Comparison of ENCODE assay signal across 1 cellular context in the genomic region with DNA sequence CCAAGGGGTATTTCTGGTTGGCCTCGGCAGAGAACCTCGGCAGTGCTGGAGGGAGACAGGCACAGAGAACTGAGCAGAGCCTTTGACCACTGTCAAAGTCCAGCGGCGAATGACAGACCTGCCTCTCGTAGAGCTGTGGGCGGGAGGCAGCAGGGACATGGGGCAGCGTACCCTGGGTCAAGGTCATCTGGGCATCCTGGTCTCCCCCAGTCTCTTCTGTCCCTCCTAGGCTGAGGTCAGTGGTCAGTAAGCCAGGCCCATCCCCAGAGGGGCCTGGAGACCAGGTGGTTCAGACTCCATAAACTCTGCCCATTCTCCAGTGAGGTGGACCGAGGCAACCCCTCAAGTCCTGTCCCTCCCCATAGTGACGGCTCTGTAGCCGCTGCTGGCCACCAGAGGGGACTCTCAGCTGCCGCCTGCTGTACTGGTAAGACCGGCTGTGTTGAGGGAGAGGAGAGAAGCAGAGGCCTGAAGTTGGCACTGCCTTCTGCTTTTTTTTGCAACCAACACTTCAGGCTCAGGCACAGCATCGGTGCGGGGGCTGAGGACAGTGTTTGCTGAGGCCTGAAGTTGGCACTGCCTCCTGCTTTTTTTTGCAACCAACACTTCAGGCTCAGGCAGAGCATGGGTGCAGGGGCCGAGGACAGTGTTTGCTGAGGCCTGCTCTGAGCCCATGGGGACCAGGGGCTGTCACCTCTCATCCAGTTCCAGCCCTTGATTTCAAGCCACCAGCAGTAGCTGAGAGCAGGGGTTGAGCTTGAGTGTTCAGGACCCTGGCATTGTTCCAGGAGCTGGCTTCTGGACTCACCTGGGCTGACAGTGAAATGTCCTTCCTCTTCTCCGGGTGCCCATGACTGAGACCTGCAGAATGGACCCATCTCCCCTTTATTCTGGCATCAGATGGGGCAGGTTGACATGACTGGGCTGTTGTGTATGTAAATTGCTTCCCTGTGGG.
TF ChIP-seq lines count a peak whose summit lies in the region.

A gene with protein sequence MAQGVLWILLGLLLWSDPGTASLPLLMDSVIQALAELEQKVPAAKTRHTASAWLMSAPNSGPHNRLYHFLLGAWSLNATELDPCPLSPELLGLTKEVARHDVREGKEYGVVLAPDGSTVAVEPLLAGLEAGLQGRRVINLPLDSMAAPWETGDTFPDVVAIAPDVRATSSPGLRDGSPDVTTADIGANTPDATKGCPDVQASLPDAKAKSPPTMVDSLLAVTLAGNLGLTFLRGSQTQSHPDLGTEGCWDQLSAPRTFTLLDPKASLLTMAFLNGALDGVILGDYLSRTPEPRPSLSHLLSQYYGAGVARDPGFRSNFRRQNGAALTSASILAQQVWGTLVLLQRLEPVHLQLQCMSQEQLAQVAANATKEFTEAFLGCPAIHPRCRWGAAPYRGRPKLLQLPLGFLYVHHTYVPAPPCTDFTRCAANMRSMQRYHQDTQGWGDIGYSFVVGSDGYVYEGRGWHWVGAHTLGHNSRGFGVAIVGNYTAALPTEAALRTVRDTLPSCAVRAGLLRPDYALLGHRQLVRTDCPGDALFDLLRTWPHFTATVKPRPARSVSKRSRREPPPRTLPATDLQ (minus strand): TSS at position 111 of the 955 bp plus-strand sequence. CDS start 130 bp downstream, outside the sequence.

TF ChIP-seq in liver, 16 proteins besides CTCF, POLR2A, EP300 and RAD21 (continued from another document):
- TF ChIP-seq, protein P1, sequence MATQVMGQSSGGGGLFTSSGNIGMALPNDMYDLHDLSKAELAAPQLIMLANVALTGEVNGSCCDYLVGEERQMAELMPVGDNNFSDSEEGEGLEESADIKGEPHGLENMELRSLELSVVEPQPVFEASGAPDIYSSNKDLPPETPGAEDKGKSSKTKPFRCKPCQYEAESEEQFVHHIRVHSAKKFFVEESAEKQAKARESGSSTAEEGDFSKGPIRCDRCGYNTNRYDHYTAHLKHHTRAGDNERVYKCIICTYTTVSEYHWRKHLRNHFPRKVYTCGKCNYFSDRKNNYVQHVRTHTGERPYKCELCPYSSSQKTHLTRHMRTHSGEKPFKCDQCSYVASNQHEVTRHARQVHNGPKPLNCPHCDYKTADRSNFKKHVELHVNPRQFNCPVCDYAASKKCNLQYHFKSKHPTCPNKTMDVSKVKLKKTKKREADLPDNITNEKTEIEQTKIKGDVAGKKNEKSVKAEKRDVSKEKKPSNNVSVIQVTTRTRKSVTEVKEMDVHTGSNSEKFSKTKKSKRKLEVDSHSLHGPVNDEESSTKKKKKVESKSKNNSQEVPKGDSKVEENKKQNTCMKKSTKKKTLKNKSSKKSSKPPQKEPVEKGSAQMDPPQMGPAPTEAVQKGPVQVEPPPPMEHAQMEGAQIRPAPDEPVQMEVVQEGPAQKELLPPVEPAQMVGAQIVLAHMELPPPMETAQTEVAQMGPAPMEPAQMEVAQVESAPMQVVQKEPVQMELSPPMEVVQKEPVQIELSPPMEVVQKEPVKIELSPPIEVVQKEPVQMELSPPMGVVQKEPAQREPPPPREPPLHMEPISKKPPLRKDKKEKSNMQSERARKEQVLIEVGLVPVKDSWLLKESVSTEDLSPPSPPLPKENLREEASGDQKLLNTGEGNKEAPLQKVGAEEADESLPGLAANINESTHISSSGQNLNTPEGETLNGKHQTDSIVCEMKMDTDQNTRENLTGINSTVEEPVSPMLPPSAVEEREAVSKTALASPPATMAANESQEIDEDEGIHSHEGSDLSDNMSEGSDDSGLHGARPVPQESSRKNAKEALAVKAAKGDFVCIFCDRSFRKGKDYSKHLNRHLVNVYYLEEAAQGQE (IDR thresholded peaks at IDR 0.05): peak; percentile 56
